Comparison of ENCODE assay signal across 13 cellular contexts in the genomic region with DNA sequence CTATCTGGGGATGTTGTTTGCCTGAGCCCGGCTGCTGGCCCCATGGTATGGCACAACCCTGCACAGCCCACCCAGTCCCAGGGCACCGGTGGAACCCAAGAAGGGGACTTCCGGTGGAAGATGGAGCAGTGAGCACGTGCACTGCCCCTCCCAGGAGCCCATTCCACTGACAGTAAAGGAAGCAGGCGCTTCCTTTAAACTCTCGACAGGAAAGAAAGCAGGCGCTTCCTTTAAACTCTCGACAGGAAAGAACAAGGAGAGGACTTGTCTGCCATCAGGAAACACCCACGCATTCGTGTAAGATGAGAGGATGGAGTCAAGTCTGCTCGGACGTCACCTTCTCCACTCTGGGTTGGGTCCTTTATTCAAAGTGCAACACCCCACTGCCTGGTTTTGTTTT. TPM values are rescaled to one million over a fixed set of nuclear protein-coding genes. Genes with fewer than 3 reads are reported as not detected.
DNase-seq lines count a peak whose midpoint lies in the region; ATAC-seq, FAIRE-seq and TF ChIP-seq lines count a peak whose summit lies in the region.
"Had no signal": no experiment of that assay in that cellular context is flagged by ENCODE, and none has a peak within 500 bp of the region (broad histone marks: within the 10 kb centered on the region; RNA-seq: fewer than 3 reads in every experiment).

No MANE protein-coding gene starts in this region.

- H3K4me3 Mint-ChIP-seq in activated naive CD4-positive, alpha-beta T cell treated with anti-CD3 and anti-CD28 coated beads, Interleukin-2, amount 50 U/mL, for 24 hours, result peak overlapping the region; percentile 13
- no peak overlapping the region for H3K4me3 Mint-ChIP-seq in T-helper 2 cell treated with Interferon-gamma antibody and Interleukin-4, amounts not matched to agents 5 μg/mL and 100 μg/mL, for 36 hours
- peak overlapping the region; percentile 2 for H3K4me3 Mint-ChIP-seq in stimulated activated effector memory CD8-positive, alpha-beta T cell treated with anti-CD3 and anti-CD28 coated beads, Interleukin-12 subunit alpha, Interleukin-12 subunit beta, amount 100 ng/mL, for 72 hours
- H3K4me3 Mint-ChIP-seq: HFFc6, neural progenitor cell had no signal

- CTCF ChIA-PET in endothelial cell of umbilical vein (lab: Charles Lee), result interaction anchor here (0.7 to 1.9 kb wide), 6 partner anchors 9 to 277 kb away, joined by 3 to 9 read pairs (median 3); a partner anchor contains a TSS

- no peak overlapping the region for H3K9ac ChIP-seq in endothelial cell of umbilical vein (replicated peaks; ENCODE audit: extremely low read depth, insufficient read depth, low read length)
- H3K9ac ChIP-seq: neural progenitor cell had no signal

- H3K9me3 Mint-ChIP-seq in activated naive CD4-positive, alpha-beta T cell treated with anti-CD3 and anti-CD28 coated beads, Interleukin-2, amount 50 U/mL, for 24 hours, result no peaks in the 10 kb centered on the region
- H3K9me3 Mint-ChIP-seq in T-helper 2 cell treated with Interferon-gamma antibody and Interleukin-4, amounts not matched to agents 5 μg/mL and 100 μg/mL, for 36 hours, result no peaks in the 10 kb centered on the region
- H3K9me3 Mint-ChIP-seq in stimulated activated effector memory CD8-positive, alpha-beta T cell treated with anti-CD3 and anti-CD28 coated beads, Interleukin-12 subunit alpha, Interleukin-12 subunit beta, amount 100 ng/mL, for 72 hours, result peaks cover 4% of the 10 kb centered on the region
- H3K9me3 Mint-ChIP-seq: HFFc6, neural progenitor cell had no signal

- H3K27me3 Mint-ChIP-seq in activated naive CD4-positive, alpha-beta T cell treated with anti-CD3 and anti-CD28 coated beads, Interleukin-2, amount 50 U/mL, for 24 hours, result no peaks in the 10 kb centered on the region
- H3K27me3 Mint-ChIP-seq in T-helper 2 cell treated with Interferon-gamma antibody and Interleukin-4, amounts not matched to agents 5 μg/mL and 100 μg/mL, for 36 hours (ENCODE audit: low read depth), result no peaks in the 10 kb centered on the region

- peak overlapping the region; percentile 73 for H3K27ac Mint-ChIP-seq in activated naive CD4-positive, alpha-beta T cell treated with anti-CD3 and anti-CD28 coated beads, Interleukin-2, amount 50 U/mL, for 24 hours
- peak overlapping the region; percentile 8 for H3K27ac Mint-ChIP-seq in T-helper 2 cell treated with Interferon-gamma antibody and Interleukin-4, amounts not matched to agents 5 μg/mL and 100 μg/mL, for 36 hours
- H3K27ac Mint-ChIP-seq in stimulated activated effector memory CD8-positive, alpha-beta T cell treated with anti-CD3 and anti-CD28 coated beads, Interleukin-12 subunit alpha, Interleukin-12 subunit beta, amount 100 ng/mL, for 72 hours, result peak overlapping the region; percentile 79
- H3K27ac Mint-ChIP-seq: HFFc6, neural progenitor cell had no signal

- peak; percentile 74 for FAIRE-seq in endothelial cell of umbilical vein (lab: Jason Lieb, UNC)
- FAIRE-seq: RCC 7860 had no signal

- H3K9me3 ChIP-seq in endothelial cell of umbilical vein (replicated peaks; ENCODE audit: control insufficient read depth, insufficient read depth, low read length), result no peaks in the 10 kb centered on the region

- H3K79me2 ChIP-seq in endothelial cell of umbilical vein (ENCODE audit: control insufficient read depth, insufficient read depth, low read length), result no peaks in the 10 kb centered on the region

- no peak for TF ChIP-seq POLR2A in endothelial cell of umbilical vein (IDR thresholded peaks at IDR 0.05; ENCODE audit: low read depth, low read length)

- peaks cover 61% of the 10 kb centered on the region for H3K4me1 Mint-ChIP-seq in activated naive CD4-positive, alpha-beta T cell treated with anti-CD3 and anti-CD28 coated beads, Interleukin-2, amount 50 U/mL, for 24 hours
- H3K4me1 Mint-ChIP-seq in T-helper 2 cell treated with Interferon-gamma antibody and Interleukin-4, amounts not matched to agents 5 μg/mL and 100 μg/mL, for 36 hours (ENCODE audit: low read depth), result peaks cover 23% of the 10 kb centered on the region
- H3K4me1 Mint-ChIP-seq in stimulated activated effector memory CD8-positive, alpha-beta T cell treated with anti-CD3 and anti-CD28 coated beads, Interleukin-12 subunit alpha, Interleukin-12 subunit beta, amount 100 ng/mL, for 72 hours, result peaks cover 82% of the 10 kb centered on the region

- peaks cover 16% of the 10 kb centered on the region for H3K4me1 ChIP-seq in endothelial cell of umbilical vein (ENCODE audit: control insufficient read depth, extremely low read depth, insufficient read depth, low read length)
- H3K4me1 ChIP-seq: neural progenitor cell had no signal

- in situ Hi-C loops in ACHN (cut with HindIII; ENCODE audit: low pct_ligation_motif_present, low pct_unique_long_range_greater_than_20kb, low sequenced_read_pairs), result no loop called here

- peak overlapping the region; percentile 2 for H2AFZ ChIP-seq in endothelial cell of umbilical vein (ENCODE audit: low read depth, low read length)
- H2AFZ ChIP-seq: neural progenitor cell had no signal

- ATAC-seq in stimulated activated effector memory CD8-positive, alpha-beta T cell treated with anti-CD3 and anti-CD28 coated beads, Interleukin-12 subunit alpha, Interleukin-12 subunit beta, amount 100 ng/mL, for 72 hours, result no peak

- TF ChIP-seq CTCF in endothelial cell of umbilical vein (IDR thresholded peaks at IDR 0.05; ENCODE audit: extremely low read depth in 1 of 2, insufficient read depth in 1 of 2, low read depth in 1 of 2, low read length in 2 of 2), result no peak

- POLR2A ChIA-PET in endothelial cell of umbilical vein (lab: Charles Lee), result no interaction called here

- no peak overlapping the region for H3K4me3 ChIP-seq in endothelial cell of umbilical vein (replicated peaks in 1 of 3; ENCODE audit: insufficient read depth in 1 of 3, low read depth in 1 of 3, low read length in 3 of 3)
- H3K4me3 ChIP-seq: neural progenitor cell had no signal

- H3K27ac ChIP-seq in endothelial cell of umbilical vein (ENCODE audit: insufficient read depth, low read depth, low read length), result no peak overlapping the region
- H3K27ac ChIP-seq: neural progenitor cell had no signal

- peaks cover 0 to 8% of the 10 kb centered on the region in 2 experiments for H3K36me3 ChIP-seq in endothelial cell of umbilical vein (ENCODE audit: control insufficient read depth in 2 of 2, extremely low read depth in 1 of 2, insufficient read depth in 2 of 2, low read length in 2 of 2)
- H3K36me3 ChIP-seq: neural progenitor cell had no signal

- BruUV-seq in endothelial cell of umbilical vein (replicated peaks; lab: Mats Ljungman, UMichigan), result no TSS peak

- H3K27me3 ChIP-seq in endothelial cell of umbilical vein (ENCODE audit: control insufficient read depth in 2 of 2, insufficient read depth in 2 of 2, low read length in 2 of 2), result no peaks in the 10 kb centered on the region
- H3K27me3 ChIP-seq: neural progenitor cell had no signal

- peaks cover 2% of the 10 kb centered on the region for H3K36me3 Mint-ChIP-seq in activated naive CD4-positive, alpha-beta T cell treated with anti-CD3 and anti-CD28 coated beads, Interleukin-2, amount 50 U/mL, for 24 hours
- peaks cover 6% of the 10 kb centered on the region for H3K36me3 Mint-ChIP-seq in T-helper 2 cell treated with Interferon-gamma antibody and Interleukin-4, amounts not matched to agents 5 μg/mL and 100 μg/mL, for 36 hours (ENCODE audit: low read depth)
- H3K36me3 Mint-ChIP-seq in stimulated activated effector memory CD8-positive, alpha-beta T cell treated with anti-CD3 and anti-CD28 coated beads, Interleukin-12 subunit alpha, Interleukin-12 subunit beta, amount 100 ng/mL, for 72 hours, result peaks cover 60% of the 10 kb centered on the region

- peak overlapping the region; percentile 4 for H3K4me2 ChIP-seq in endothelial cell of umbilical vein (ENCODE audit: insufficient read depth, low read length)
- H3K4me2 ChIP-seq: neural progenitor cell had no signal

- no peaks in the 10 kb centered on the region for H4K20me1 ChIP-seq in endothelial cell of umbilical vein (replicated peaks; ENCODE audit: control insufficient read depth, extremely low read depth, insufficient read depth, low read length)

- intact Hi-C loops in endothelial cell of umbilical vein (cut with micrococcal nuclease), result no loop called here

- no peak for DNase-seq in activated naive CD4-positive, alpha-beta T cell (lab: John Stamatoyannopoulos, UW)
- peak; percentile 15 for DNase-seq in T-helper 2 cell treated with Interferon-gamma antibody and Interleukin-4, amounts not matched to agents 5 μg/mL and 100 μg/mL, for 36 hours (ENCODE audit: low spot score)
- DNase-seq in endothelial cell of umbilical vein (ENCODE audit: low read depth, low spot score), result peak; percentile 28
- no peak for DNase-seq in stimulated activated effector memory CD8-positive, alpha-beta T cell treated with anti-CD3 and anti-CD28 coated beads, Interleukin-12 subunit alpha, Interleukin-12 subunit beta, amount 100 ng/mL, for 72 hours (ENCODE audit: low spot score in 2 of 2)
- no peak for DNase-seq in ACHN
- DNase-seq in iPS-NIHi7 (ENCODE audit: extremely low spot score), result no peak
- no peak for DNase-seq in 8988T
- DNase-seq: HFFc6, NCI-H510A treated with DMSO at 0.1 percent for 48 hours had no signal

- no peaks in the 10 kb centered on the region for H3K9me1 ChIP-seq in endothelial cell of umbilical vein (replicated peaks; ENCODE audit: control insufficient read depth, extremely low read depth, insufficient read depth, low read length)

- dilution Hi-C loops in endothelial cell of umbilical vein (cut with MboI; ENCODE audit: extremely low pct_ligation_motif_present, low sequenced_read_pairs), result no loop called here

TF ChIP-seq in endothelial cell of umbilical vein, 7 proteins besides CTCF, POLR2A, EP300 and RAD21:
- peak; percentile 29 for TF ChIP-seq POLR2AphosphoS5 (IDR thresholded peaks at IDR 0.05; ENCODE audit: insufficient read depth, low read depth, low read length)
- TF ChIP-seq JUN (IDR thresholded peaks at IDR 0.05; ENCODE audit: borderline replicate concordance, insufficient read depth, insufficient read length, low read depth), result no peak

RNA-seq across cellular contexts. Expression of a gene that starts 53.7 kb away (rescaled TPM):
- total RNA-seq in endothelial cell of umbilical vein, result not detected in 2 replicates
- polyA plus RNA-seq in endothelial cell of umbilical vein, result 0.03 TPM in 2 replicates
- polyA plus RNA-seq in endothelial cell of umbilical vein (2011; cell fraction: cytosol; rRNA removed), result 0.03 and 0.06 TPM in 2 replicates
- not detected in 2 replicates for polyA plus RNA-seq in endothelial cell of umbilical vein (2011; cell fraction: nucleus; rRNA removed)
- polyA plus RNA-seq in endothelial cell of umbilical vein (2012), result not detected in 2 replicates
- 1.3 TPM in 1 of 2 replicates, not detected in the other for polyA minus RNA-seq in endothelial cell of umbilical vein
- polyA minus RNA-seq in endothelial cell of umbilical vein (2011; cell fraction: cytosol; rRNA and poly(A)+ RNA removed), result not detected
- not detected in 2 replicates for polyA minus RNA-seq in endothelial cell of umbilical vein (2011; cell fraction: nucleus; rRNA and poly(A)+ RNA removed)
- total RNA-seq: G401 had no signal

Comparison
In these comparisons a context has a peak if more than half of its experiments do, and no peak if none do; other contexts are left out.
1. H3K27ac Mint-ChIP-seq: peak in every context shown above with its lines; median percentile 79 in stimulated activated effector memory CD8-positive, alpha-beta T cell treated with anti-CD3 and anti-CD28 coated beads, Interleukin-12 subunit alpha, Interleukin-12 subunit beta, amount 100 ng/mL, for 72 hours; 73 in activated naive CD4-positive, alpha-beta T cell treated with anti-CD3 and anti-CD28 coated beads, Interleukin-2, amount 50 U/mL, for 24 hours; 8 in T-helper 2 cell treated with Interferon-gamma antibody and Interleukin-4, amounts not matched to agents 5 μg/mL and 100 μg/mL, for 36 hours.
2. DNase-seq: peak in T-helper 2 cell treated with Interferon-gamma antibody and Interleukin-4, amounts not matched to agents 5 μg/mL and 100 μg/mL, for 36 hours (single experiment) and endothelial cell of umbilical vein (single experiment); none in activated naive CD4-positive, alpha-beta T cell (0 of 4), stimulated activated effector memory CD8-positive, alpha-beta T cell treated with anti-CD3 and anti-CD28 coated beads, Interleukin-12 subunit alpha, Interleukin-12 subunit beta, amount 100 ng/mL, for 72 hours (0 of 2), ACHN (single experiment), iPS-NIHi7 (single experiment) and 8988T (single experiment).